ENCODE assay signal across 8 cellular contexts in the genomic region with DNA sequence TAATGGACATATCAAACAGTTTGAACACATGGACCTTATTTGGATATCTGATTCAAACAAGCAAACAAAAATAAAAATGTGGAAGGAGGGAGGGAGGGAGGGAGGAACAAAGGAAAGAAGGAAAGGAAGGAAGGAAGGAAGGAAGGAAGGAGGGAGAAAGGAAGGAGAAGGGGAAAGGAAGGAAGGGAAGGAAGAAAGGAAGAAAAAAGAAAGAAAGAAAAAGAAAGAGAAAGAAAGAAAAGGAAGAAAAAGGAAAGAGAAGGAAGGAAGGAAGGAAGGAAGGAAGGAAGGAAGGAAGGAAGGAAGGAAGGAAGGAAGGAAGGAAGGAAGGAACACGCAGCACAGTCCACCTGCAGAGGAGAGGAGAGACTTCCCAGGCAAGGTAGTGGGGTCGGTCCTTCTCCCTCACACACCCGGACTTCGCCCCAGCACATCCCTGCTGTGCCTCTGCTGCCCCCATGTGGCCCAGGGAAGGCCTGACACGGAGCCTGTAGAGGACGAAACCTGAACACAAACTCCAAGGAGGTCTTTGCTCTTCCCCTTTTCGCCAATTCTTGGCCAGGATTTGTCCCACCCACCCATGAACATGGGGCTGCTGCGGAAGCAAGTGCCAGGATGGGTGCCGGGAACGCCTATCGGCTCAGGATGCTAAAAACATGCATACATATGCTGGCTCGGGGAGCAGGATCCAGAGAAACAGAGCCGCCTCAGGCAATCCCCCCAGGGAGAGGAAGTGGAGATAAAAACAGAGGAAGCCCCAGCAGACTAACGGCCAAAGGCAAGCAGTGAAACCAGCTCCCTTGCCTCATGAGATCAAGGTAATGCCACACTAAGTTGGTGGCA. TPM values are rescaled to one million over a fixed set of nuclear protein-coding genes. Genes with fewer than 3 reads are reported as not detected.
DNase-seq lines count a peak whose midpoint lies in the region; ATAC-seq and TF ChIP-seq lines count a peak whose summit lies in the region.

No MANE protein-coding gene starts in this region.

- intact Hi-C loops in activated CD4-positive, alpha-beta memory T cell treated with anti-CD3 and anti-CD28 coated beads for 36 hours (cut with micrococcal nuclease): loop anchor here (1.0 to 5.0 kb wide), 6 partner anchors 52 to 292 kb away; a partner anchor contains a TSS
- intact Hi-C loops in dorsolateral prefrontal cortex (cut with DNase I): loop anchor here (2.0 to 5.0 kb wide), 3 partner anchors 82 to 292 kb away; no protein-coding TSS in a partner anchor

- H3K9ac ChIP-seq in BLaER1 treated with 17β-estradiol and CSF1 and Interleukin-3, amounts not matched to agents 10 nM and 100 nM: peak overlapping the region; percentile 34 to 79 (median 71); a peak in 21 of 22 replicates

- peaks cover 4 to 41% (median 19%) of the 10 kb centered on the region in 11 experiments; a peak in 18 of 22 replicates for H3K36me3 ChIP-seq in BLaER1 treated with 17β-estradiol and CSF1 and Interleukin-3, amounts not matched to agents 10 nM and 100 nM

- H3K27ac Mint-ChIP-seq in activated CD4-positive, alpha-beta memory T cell treated with anti-CD3 and anti-CD28 coated beads for 36 hours: no peak overlapping the region

- POLR2A ChIA-PET in activated CD4-positive, alpha-beta memory T cell treated with anti-CD3 and anti-CD28 coated beads for 36 hours (lab: Charles Lee): no interaction called here

- H3K4me3 ChIP-seq in BLaER1 treated with 17β-estradiol and CSF1 and Interleukin-3, amounts not matched to agents 10 nM and 100 nM: peak overlapping the region; percentile 29 to 64 (median 53); a peak in 19 of 20 replicates
- H3K4me3 ChIP-seq in dorsolateral prefrontal cortex: peak overlapping the region in 18 of 59 donors; percentile 3 to 39 (median 30)

- no peak overlapping the region for H3K4me3 Mint-ChIP-seq in activated CD4-positive, alpha-beta memory T cell treated with anti-CD3 and anti-CD28 coated beads for 36 hours

- H3K4me2 ChIP-seq in BLaER1 treated with 17β-estradiol and CSF1 and Interleukin-3, amounts not matched to agents 10 nM and 100 nM: peak overlapping the region; percentile 69 to 91 (median 81)

- H3K4me1 ChIP-seq in BLaER1 treated with 17β-estradiol and CSF1 and Interleukin-3, amounts not matched to agents 10 nM and 100 nM: peaks cover 55 to 64% (median 59%) of the 10 kb centered on the region in 10 experiments

- H3K27ac ChIP-seq in BLaER1 treated with 17β-estradiol and CSF1 and Interleukin-3, amounts not matched to agents 10 nM and 100 nM: peak overlapping the region in 10 of 11 experiments; percentile 47 to 84 (median 72); a peak in 21 of 22 replicates
- peak overlapping the region in 18 of 59 donors; percentile 6 to 72 (median 42) for H3K27ac ChIP-seq in dorsolateral prefrontal cortex

- H3K9me3 ChIP-seq in BLaER1 treated with 17β-estradiol and CSF1 and Interleukin-3, amounts not matched to agents 10 nM and 100 nM (replicated peaks in 1 of 11): peaks cover 0 to 4% (median 0%) of the 10 kb centered on the region in 11 experiments; a peak in 3 of 22 replicates

- peaks cover 37% of the 10 kb centered on the region for H3K36me3 Mint-ChIP-seq in activated CD4-positive, alpha-beta memory T cell treated with anti-CD3 and anti-CD28 coated beads for 36 hours

- peaks cover 33% of the 10 kb centered on the region for H3K4me1 Mint-ChIP-seq in activated CD4-positive, alpha-beta memory T cell treated with anti-CD3 and anti-CD28 coated beads for 36 hours (ENCODE audit: low read depth)

- TF ChIP-seq CTCF in dorsolateral prefrontal cortex (IDR thresholded peaks at IDR 0.05 in 54 of 56, conservative IDR thresholded peaks at IDR 0.05 in 2 of 56; ENCODE audit: low read depth in 1 of 56, partially characterized antibody in 56 of 56): peak; percentile 76 to 97 (median 93)

- peak; percentile 74 for ATAC-seq in GM19328 (IDR thresholded peaks at IDR 0.05; ENCODE audit: unreplicated experiment)
- peak; percentile 51 for ATAC-seq in HG03442 (IDR thresholded peaks at IDR 0.05; ENCODE audit: unreplicated experiment)

- H3K9me3 Mint-ChIP-seq in activated CD4-positive, alpha-beta memory T cell treated with anti-CD3 and anti-CD28 coated beads for 36 hours: no peaks in the 10 kb centered on the region

- CTCF ChIA-PET in activated CD4-positive, alpha-beta memory T cell treated with anti-CD3 and anti-CD28 coated beads for 36 hours (lab: Charles Lee): interaction anchor here (1.1 to 10.2 kb wide), 7 partner anchors 13 to 293 kb away, joined by 3 to 433 read pairs (median 6); a partner anchor contains a TSS

- DNase-seq in NCI-H774 (lab: John Stamatoyannopoulos, UW) (peak; percentile 57), dorsolateral prefrontal cortex (peak; percentile 77 to 88 (median 85)), medulla oblongata (ENCODE audit: extremely low spot score) (peak; percentile 93)
- DNase-seq in activated CD4-positive, alpha-beta memory T cell treated with anti-CD3 and anti-CD28 coated beads for 36 hours: peak; percentile 84
- DNase-seq in stimulated activated CD8-positive, alpha-beta memory T cell treated with anti-CD3 and anti-CD28 coated beads, Interleukin-12 subunit alpha, Interleukin-12 subunit beta, amount 100 ng/mL, for 24 hours (ENCODE audit: extremely low read depth): peak; percentile 37

- H3K27me3 ChIP-seq in BLaER1 treated with 17β-estradiol and CSF1 and Interleukin-3, amounts not matched to agents 10 nM and 100 nM: no peaks in the 10 kb centered on the region
- H3K27me3 ChIP-seq in dorsolateral prefrontal cortex: no peaks in the 10 kb centered on the region

- no peaks in the 10 kb centered on the region for H4K20me1 ChIP-seq in BLaER1 treated with 17β-estradiol and CSF1 and Interleukin-3, amounts not matched to agents 10 nM and 100 nM

- no peaks in the 10 kb centered on the region for H3K27me3 Mint-ChIP-seq in activated CD4-positive, alpha-beta memory T cell treated with anti-CD3 and anti-CD28 coated beads for 36 hours

RNA-seq across cellular contexts. Expression of a gene that starts 52.3 kb away (rescaled TPM):
- 1 to 10 TPM; 5.4 to 7.0 TPM for total RNA-seq in activated CD4-positive, alpha-beta memory T cell treated with anti-CD3 and anti-CD28 coated beads for 36 hours
- total RNA-seq in dorsolateral prefrontal cortex: 100 to 1,000 TPM in 70 of 120 experiments, 10 to 100 TPM in 50; 46.2 to 154 (median 103) TPM

Comparison
In these comparisons a context has a peak if more than half of its experiments do, and no peak if none do; other contexts are left out.
1. DNase-seq: peak in every context shown above with its lines; median percentile 93 in medulla oblongata; 85 in dorsolateral prefrontal cortex; 84 in activated CD4-positive, alpha-beta memory T cell treated with anti-CD3 and anti-CD28 coated beads for 36 hours; 57 in NCI-H774; 37 in stimulated activated CD8-positive, alpha-beta memory T cell treated with anti-CD3 and anti-CD28 coated beads, Interleukin-12 subunit alpha, Interleukin-12 subunit beta, amount 100 ng/mL, for 24 hours.
2. RNA of a gene that starts 52.3 kb away (total RNA-seq): 46.2 to 154 TPM in dorsolateral prefrontal cortex; 5.4 to 7.0 TPM in activated CD4-positive, alpha-beta memory T cell treated with anti-CD3 and anti-CD28 coated beads for 36 hours; every median in the first group is over 4 times any median in the second.